Comparison of ENCODE assay signal across 1 cellular context in genomic region chr10:45602082-45602730, GRCh38.
TF ChIP-seq lines count a peak whose summit lies in the region.

No MANE protein-coding gene starts in this region.

TF ChIP-seq in K562, 482 proteins besides CTCF, POLR2A, EP300 and RAD21 (continued from another document and continues in another):
- TF ChIP-seq ZNF518B (CRISPR knock-in tag; IDR thresholded peaks at IDR 0.05) (no peak), MCM2 (IDR thresholded peaks at IDR 0.05; ENCODE audit: low read depth) (no peak), ZFX (CRISPR knock-in tag; IDR thresholded peaks at IDR 0.05) (no peak), CC2D1A (IDR thresholded peaks at IDR 0.05) (no peak), ZNF57 (CRISPR knock-in tag; IDR thresholded peaks at IDR 0.05) (no peak), PRMT5 (CRISPR knock-in tag; IDR thresholded peaks at IDR 0.05) (no peak), CBFA2T3 (IDR thresholded peaks at IDR 0.05) (peak; percentile 73), ZNF316 (IDR thresholded peaks at IDR 0.05) (peak; percentile 7; the same call in 1 of the 2 replicates), ZNF197 (CRISPR knock-in tag; IDR thresholded peaks at IDR 0.05; ENCODE audit: low read depth) (no peak), ZNF140 (CRISPR knock-in tag; IDR thresholded peaks at IDR 0.05) (no peak), HOXB6 (CRISPR knock-in tag; IDR thresholded peaks at IDR 0.05; ENCODE audit: borderline replicate concordance) (no peak), NFE2 (IDR thresholded peaks at IDR 0.05; ENCODE audit: low read depth) (0 out of 2 replicates have a peak, but pooled peaks have one; percentile 28), CXXC5 (CRISPR knock-in tag; IDR thresholded peaks at IDR 0.05) (no peak), YY1 (IDR thresholded peaks at IDR 0.05; ENCODE audit: borderline replicate concordance in 1 of 3, control insufficient read depth in 1 of 3, extremely low read depth in 1 of 3, insufficient read depth in 3 of 3, insufficient read length in 1 of 3, insufficient replicate concordance in 2 of 3, low read depth in 1 of 3, low read length in 2 of 3) (no peak), USF1 (CRISPR knock-in tag; IDR thresholded peaks at IDR 0.05) (0 out of 2 replicates have a peak, but pooled peaks have one; percentile 5), ZNF174 (CRISPR knock-in tag; IDR thresholded peaks at IDR 0.05) (no peak), CBX8 (IDR thresholded peaks at IDR 0.05; ENCODE audit: borderline replicate concordance, extremely low read depth, low read depth, low read length, poor library complexity, severe bottlenecking) (no peak), ARID1B (IDR thresholded peaks at IDR 0.05) (peak; percentile 54), TCF7 (IDR thresholded peaks at IDR 0.05; ENCODE audit: borderline replicate concordance) (no peak), CEBPG (CRISPR knock-in tag; IDR thresholded peaks at IDR 0.05) (no peak), CEBPG (tag; conservative IDR thresholded peaks at IDR 0.05 in 1 of 2, IDR thresholded peaks at IDR 0.05 in 1 of 2) (no peak), HNRNPL (IDR thresholded peaks at IDR 0.05; ENCODE audit: low read depth, low read length) (no peak), EGR1 (conservative IDR thresholded peaks at IDR 0.05) (no peak), MECOM (CRISPR knock-in tag; IDR thresholded peaks at IDR 0.05) (no peak), EP400 (IDR thresholded peaks at IDR 0.05) (no peak), SRF (CRISPR knock-in tag; IDR thresholded peaks at IDR 0.05) (no peak), CREB5 (CRISPR knock-in tag; IDR thresholded peaks at IDR 0.05) (no peak), RBM15 (IDR thresholded peaks at IDR 0.05; ENCODE audit: insufficient read depth, low read length) (no peak), CEBPB (tag; IDR thresholded peaks at IDR 0.05) (no peak), E2F5 (CRISPR knock-in tag; IDR thresholded peaks at IDR 0.05) (no peak), KDM1A (IDR thresholded peaks at IDR 0.05) (peak; percentile 27 to 44; a peak in 1 of 4 replicates), CCAR2 (IDR thresholded peaks at IDR 0.05; ENCODE audit: low read depth, low read length) (no peak), ZNF12 (CRISPR knock-in tag; IDR thresholded peaks at IDR 0.05) (no peak), KDM2B (CRISPR knock-in tag; IDR thresholded peaks at IDR 0.05) (no peak), PTTG1 (tag; IDR thresholded peaks at IDR 0.05; ENCODE audit: low read depth) (no peak), HNRNPLL (IDR thresholded peaks at IDR 0.05; ENCODE audit: low read depth, low read length, poor library complexity, severe bottlenecking) (no peak)
- TF ChIP-seq, protein P1, sequence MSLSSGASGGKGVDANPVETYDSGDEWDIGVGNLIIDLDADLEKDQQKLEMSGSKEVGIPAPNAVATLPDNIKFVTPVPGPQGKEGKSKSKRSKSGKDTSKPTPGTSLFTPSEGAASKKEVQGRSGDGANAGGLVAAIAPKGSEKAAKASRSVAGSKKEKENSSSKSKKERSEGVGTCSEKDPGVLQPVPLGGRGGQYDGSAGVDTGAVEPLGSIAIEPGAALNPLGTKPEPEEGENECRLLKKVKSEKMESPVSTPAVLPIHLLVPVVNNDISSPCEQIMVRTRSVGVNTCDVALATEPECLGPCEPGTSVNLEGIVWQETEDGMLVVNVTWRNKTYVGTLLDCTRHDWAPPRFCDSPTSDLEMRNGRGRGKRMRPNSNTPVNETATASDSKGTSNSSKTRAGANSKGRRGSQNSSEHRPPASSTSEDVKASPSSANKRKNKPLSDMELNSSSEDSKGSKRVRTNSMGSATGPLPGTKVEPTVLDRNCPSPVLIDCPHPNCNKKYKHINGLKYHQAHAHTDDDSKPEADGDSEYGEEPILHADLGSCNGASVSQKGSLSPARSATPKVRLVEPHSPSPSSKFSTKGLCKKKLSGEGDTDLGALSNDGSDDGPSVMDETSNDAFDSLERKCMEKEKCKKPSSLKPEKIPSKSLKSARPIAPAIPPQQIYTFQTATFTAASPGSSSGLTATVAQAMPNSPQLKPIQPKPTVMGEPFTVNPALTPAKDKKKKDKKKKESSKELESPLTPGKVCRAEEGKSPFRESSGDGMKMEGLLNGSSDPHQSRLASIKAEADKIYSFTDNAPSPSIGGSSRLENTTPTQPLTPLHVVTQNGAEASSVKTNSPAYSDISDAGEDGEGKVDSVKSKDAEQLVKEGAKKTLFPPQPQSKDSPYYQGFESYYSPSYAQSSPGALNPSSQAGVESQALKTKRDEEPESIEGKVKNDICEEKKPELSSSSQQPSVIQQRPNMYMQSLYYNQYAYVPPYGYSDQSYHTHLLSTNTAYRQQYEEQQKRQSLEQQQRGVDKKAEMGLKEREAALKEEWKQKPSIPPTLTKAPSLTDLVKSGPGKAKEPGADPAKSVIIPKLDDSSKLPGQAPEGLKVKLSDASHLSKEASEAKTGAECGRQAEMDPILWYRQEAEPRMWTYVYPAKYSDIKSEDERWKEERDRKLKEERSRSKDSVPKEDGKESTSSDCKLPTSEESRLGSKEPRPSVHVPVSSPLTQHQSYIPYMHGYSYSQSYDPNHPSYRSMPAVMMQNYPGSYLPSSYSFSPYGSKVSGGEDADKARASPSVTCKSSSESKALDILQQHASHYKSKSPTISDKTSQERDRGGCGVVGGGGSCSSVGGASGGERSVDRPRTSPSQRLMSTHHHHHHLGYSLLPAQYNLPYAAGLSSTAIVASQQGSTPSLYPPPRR (CRISPR knock-in tag; IDR thresholded peaks at IDR 0.05; ENCODE audit: borderline replicate concordance): no peak
- TF ChIP-seq, protein P2, sequence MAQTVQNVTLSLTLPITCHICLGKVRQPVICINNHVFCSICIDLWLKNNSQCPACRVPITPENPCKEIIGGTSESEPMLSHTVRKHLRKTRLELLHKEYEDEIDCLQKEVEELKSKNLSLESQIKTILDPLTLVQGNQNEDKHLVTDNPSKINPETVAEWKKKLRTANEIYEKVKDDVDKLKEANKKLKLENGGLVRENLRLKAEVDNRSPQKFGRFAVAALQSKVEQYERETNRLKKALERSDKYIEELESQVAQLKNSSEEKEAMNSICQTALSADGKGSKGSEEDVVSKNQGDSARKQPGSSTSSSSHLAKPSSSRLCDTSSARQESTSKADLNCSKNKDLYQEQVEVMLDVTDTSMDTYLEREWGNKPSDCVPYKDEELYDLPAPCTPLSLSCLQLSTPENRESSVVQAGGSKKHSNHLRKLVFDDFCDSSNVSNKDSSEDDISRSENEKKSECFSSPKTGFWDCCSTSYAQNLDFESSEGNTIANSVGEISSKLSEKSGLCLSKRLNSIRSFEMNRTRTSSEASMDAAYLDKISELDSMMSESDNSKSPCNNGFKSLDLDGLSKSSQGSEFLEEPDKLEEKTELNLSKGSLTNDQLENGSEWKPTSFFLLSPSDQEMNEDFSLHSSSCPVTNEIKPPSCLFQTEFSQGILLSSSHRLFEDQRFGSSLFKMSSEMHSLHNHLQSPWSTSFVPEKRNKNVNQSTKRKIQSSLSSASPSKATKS (CRISPR knock-in tag; IDR thresholded peaks at IDR 0.05): no peak
- TF ChIP-seq, protein P3, sequence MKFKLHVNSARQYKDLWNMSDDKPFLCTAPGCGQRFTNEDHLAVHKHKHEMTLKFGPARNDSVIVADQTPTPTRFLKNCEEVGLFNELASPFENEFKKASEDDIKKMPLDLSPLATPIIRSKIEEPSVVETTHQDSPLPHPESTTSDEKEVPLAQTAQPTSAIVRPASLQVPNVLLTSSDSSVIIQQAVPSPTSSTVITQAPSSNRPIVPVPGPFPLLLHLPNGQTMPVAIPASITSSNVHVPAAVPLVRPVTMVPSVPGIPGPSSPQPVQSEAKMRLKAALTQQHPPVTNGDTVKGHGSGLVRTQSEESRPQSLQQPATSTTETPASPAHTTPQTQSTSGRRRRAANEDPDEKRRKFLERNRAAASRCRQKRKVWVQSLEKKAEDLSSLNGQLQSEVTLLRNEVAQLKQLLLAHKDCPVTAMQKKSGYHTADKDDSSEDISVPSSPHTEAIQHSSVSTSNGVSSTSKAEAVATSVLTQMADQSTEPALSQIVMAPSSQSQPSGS (CRISPR knock-in tag; IDR thresholded peaks at IDR 0.05): no peak
- TF ChIP-seq, protein P4, sequence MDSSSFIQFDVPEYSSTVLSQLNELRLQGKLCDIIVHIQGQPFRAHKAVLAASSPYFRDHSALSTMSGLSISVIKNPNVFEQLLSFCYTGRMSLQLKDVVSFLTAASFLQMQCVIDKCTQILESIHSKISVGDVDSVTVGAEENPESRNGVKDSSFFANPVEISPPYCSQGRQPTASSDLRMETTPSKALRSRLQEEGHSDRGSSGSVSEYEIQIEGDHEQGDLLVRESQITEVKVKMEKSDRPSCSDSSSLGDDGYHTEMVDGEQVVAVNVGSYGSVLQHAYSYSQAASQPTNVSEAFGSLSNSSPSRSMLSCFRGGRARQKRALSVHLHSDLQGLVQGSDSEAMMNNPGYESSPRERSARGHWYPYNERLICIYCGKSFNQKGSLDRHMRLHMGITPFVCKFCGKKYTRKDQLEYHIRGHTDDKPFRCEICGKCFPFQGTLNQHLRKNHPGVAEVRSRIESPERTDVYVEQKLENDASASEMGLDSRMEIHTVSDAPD (CRISPR knock-in tag; IDR thresholded peaks at IDR 0.05): no peak
- TF ChIP-seq, protein P5, sequence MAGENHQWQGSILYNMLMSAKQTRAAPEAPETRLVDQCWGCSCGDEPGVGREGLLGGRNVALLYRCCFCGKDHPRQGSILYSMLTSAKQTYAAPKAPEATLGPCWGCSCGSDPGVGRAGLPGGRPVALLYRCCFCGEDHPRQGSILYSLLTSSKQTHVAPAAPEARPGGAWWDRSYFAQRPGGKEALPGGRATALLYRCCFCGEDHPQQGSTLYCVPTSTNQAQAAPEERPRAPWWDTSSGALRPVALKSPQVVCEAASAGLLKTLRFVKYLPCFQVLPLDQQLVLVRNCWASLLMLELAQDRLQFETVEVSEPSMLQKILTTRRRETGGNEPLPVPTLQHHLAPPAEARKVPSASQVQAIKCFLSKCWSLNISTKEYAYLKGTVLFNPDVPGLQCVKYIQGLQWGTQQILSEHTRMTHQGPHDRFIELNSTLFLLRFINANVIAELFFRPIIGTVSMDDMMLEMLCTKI (IDR thresholded peaks at IDR 0.05; ENCODE audit: partially characterized antibody): no peak
- TF ChIP-seq, protein P6, sequence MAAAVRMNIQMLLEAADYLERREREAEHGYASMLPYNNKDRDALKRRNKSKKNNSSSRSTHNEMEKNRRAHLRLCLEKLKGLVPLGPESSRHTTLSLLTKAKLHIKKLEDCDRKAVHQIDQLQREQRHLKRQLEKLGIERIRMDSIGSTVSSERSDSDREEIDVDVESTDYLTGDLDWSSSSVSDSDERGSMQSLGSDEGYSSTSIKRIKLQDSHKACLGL (CRISPR knock-in tag; IDR thresholded peaks at IDR 0.05; ENCODE audit: borderline replicate concordance, poor library complexity, severe bottlenecking): no peak
